In genomic region chr17:231191-231965, GRCh38 we compare ENCODE assay signal across 29 cellular contexts. TPM values are rescaled to one million over a fixed set of nuclear protein-coding genes. Genes with fewer than 3 reads are reported as not detected.
DNase-seq lines count a peak whose midpoint lies in the region; ATAC-seq, FAIRE-seq and TF ChIP-seq lines count a peak whose summit lies in the region.
"Had no signal": no experiment of that assay in that cellular context is flagged by ENCODE, and none has a peak within 500 bp of the region (broad histone marks: within the 10 kb centered on the region; RNA-seq: fewer than 3 reads in every experiment).

No MANE protein-coding gene starts in this region.

- H3K4me1 ChIP-seq in right lobe of liver, result peaks cover 0 to 18% (median 5%) of the 10 kb centered on the region in 4 donors
- H3K4me1 ChIP-seq in HepG2 (ENCODE audit: insufficient read depth, low read length), result peaks cover 24% of the 10 kb centered on the region
- H3K4me1 ChIP-seq: body of pancreas, Caco-2, HAP-1, psoas muscle had no signal

- H3K4me2 ChIP-seq in HepG2 (ENCODE audit: low read depth, low read length), result no peak overlapping the region

- no peak for TF ChIP-seq CTCF in right lobe of liver (IDR thresholded peaks at IDR 0.05)
- TF ChIP-seq CTCF in HepG2 (CRISPR knock-in tag; IDR thresholded peaks at IDR 0.05), result no peak

- H3K27me3 ChIP-seq in right lobe of liver (no peaks in the 10 kb centered on the region), HepG2 (ENCODE audit: control insufficient read depth in 1 of 2, insufficient read depth in 2 of 2, low read length in 2 of 2) (no peaks in the 10 kb centered on the region)
- H3K27me3 ChIP-seq: body of pancreas had no signal

- no peak for TF ChIP-seq POLR2A in right lobe of liver (IDR thresholded peaks at IDR 0.05)
- TF ChIP-seq POLR2A in HepG2 (IDR thresholded peaks at IDR 0.05; ENCODE audit: insufficient read depth in 1 of 2, low read depth in 2 of 2, low read length in 2 of 2), result no peak

- no peak overlapping the region for H3K27ac ChIP-seq in right lobe of liver
- H3K27ac ChIP-seq in HepG2 (ENCODE audit: extremely low read length, insufficient read depth, low read length), result no peak overlapping the region
- H3K27ac ChIP-seq: psoas muscle had no signal

- no peaks in the 10 kb centered on the region for H3K36me3 ChIP-seq in right lobe of liver
- no peaks in the 10 kb centered on the region for H3K36me3 ChIP-seq in HepG2 (replicated peaks in 1 of 2; ENCODE audit: control insufficient read depth in 1 of 2, insufficient read depth in 2 of 2, low read length in 2 of 2)
- H3K36me3 ChIP-seq: HAP-1 had no signal

- in situ Hi-C loops in HepG2 (cut with HindIII; ENCODE audit: extremely low pct_ligation_motif_present, low pct_unique_long_range_greater_than_20kb), result loop anchor here (10.0 kb wide), 1 partner anchor 63 kb away; no protein-coding TSS in a partner anchor

- no peak overlapping the region for H3K9ac ChIP-seq in HepG2 (ENCODE audit: insufficient read depth, low read depth, low read length)

- no peaks in the 10 kb centered on the region for H3K79me2 ChIP-seq in HepG2 (ENCODE audit: insufficient read depth, low read length)

- TF ChIP-seq RAD21 in HepG2 (CRISPR knock-in tag; IDR thresholded peaks at IDR 0.05), result no peak

- TF ChIP-seq EP300 in HepG2 (IDR thresholded peaks at IDR 0.05; ENCODE audit: low read depth in 2 of 2, low read length in 2 of 2) (no peak), HepG2 (CRISPR knock-in tag; IDR thresholded peaks at IDR 0.05; ENCODE audit: borderline replicate concordance) (no peak)

- FAIRE-seq in HepG2 (lab: Jason Lieb, UNC), result no peak
- FAIRE-seq: K562 had no signal

- no peak overlapping the region for H2AFZ ChIP-seq in HepG2 (ENCODE audit: low read length)

- POLR2A ChIA-PET in HepG2 (lab: Yijun Ruan, JAX), result no interaction called here

- 50% methylated on average over 2 of the region's 16 CpGs for WGBS in right lobe of liver (ENCODE audit: insufficient coverage, low coverage, low lambda C conversion rate, missing lambda C conversion rate)
- WGBS in HepG2 (ENCODE audit: low lambda C conversion rate), result 89% methylated on average over 12 of the region's 16 CpGs

- no TSS peak for BruUV-seq in HepG2 (replicated peaks; lab: Mats Ljungman, UMichigan)

- intact Hi-C loops in right lobe of liver (cut with DNase I) (no loop called here), HepG2 (cut with micrococcal nuclease; ENCODE audit: unreplicated experiment) (no loop called here), left cardiac atrium (cut with DNase I) (loop anchor here in 1 of 2 donors (5.0 kb wide), 1 partner anchor 81 kb away; no protein-coding TSS in a partner anchor), posterior vena cava (cut with DNase I) (no loop called here)

- ATAC-seq in right lobe of liver (no peak), HepG2 (no peak), left cardiac atrium (no peak), HG03521 (IDR thresholded peaks at IDR 0.05; ENCODE audit: unreplicated experiment) (no peak)
- ATAC-seq: activated T-cell treated with anti-CD3 and anti-CD28 coated beads, Interleukin-2, amount 50 U/mL, for 4 hours; K562; psoas muscle; SK-N-SH treated with all-trans-retinoic acid at 6 μM for 48 hours; T-helper 17 cell had no signal

- CTCF ChIA-PET in HepG2 (lab: Yijun Ruan, JAX; ENCODE audit: low intra/inter-chr PET ratio, low total read pairs), result no interaction called here

- H3K9me3 ChIP-seq in right lobe of liver (no peaks in the 10 kb centered on the region), HepG2 (ENCODE audit: low read length) (no peaks in the 10 kb centered on the region)
- H3K9me3 ChIP-seq: body of pancreas, Caco-2, HAP-1, psoas muscle had no signal

- peaks cover 2% of the 10 kb centered on the region; the same call in 1 of the 2 replicates for H4K20me1 ChIP-seq in HepG2 (ENCODE audit: insufficient read depth, low read length)

- peak in 2 of 3 donors; percentile 9 to 41 for DNase-seq in right lobe of liver
- DNase-seq in HepG2 (ENCODE audit: low spot score), result no peak
- DNase-seq in left cardiac atrium, result peak; percentile 13
- DNase-seq in posterior vena cava (ENCODE audit: low spot score), result peak; percentile 64
- DNase-seq in NCI-H1092 (lab: John Stamatoyannopoulos, UW), result no peak
- DNase-seq in germinal center (ENCODE audit: low spot score), result no peak
- DNase-seq: activated CD4-positive, alpha-beta T cell treated with anti-CD3 and anti-CD28 coated beads for 4 hours; activated T-cell treated with anti-CD3 and anti-CD28 coated beads, Interleukin-2, amount 50 U/mL, for 4 hours; DND-41; effector CD8-positive, alpha-beta T cell; erythroblast; NCI-H1105 treated with DMSO at 0.1 percent for 48 hours; NCI-H2029; NCI-H2227 treated with DMSO at 0.1 percent for 48 hours; NCI-H526 treated with DMSO at 0.1 percent for 48 hours; stimulated activated CD4-positive, alpha-beta T cell treated with anti-CD3 and anti-CD28 coated beads, Interleukin-2, amount 100 ng/mL, for 48 hours; T-helper 17 cell had no signal

- H3K4me3 ChIP-seq in right lobe of liver (no peak overlapping the region), HepG2 (replicated peaks in 1 of 3; ENCODE audit: insufficient read depth in 1 of 3, low read depth in 2 of 3, low read length in 3 of 3) (no peak overlapping the region)
- H3K4me3 ChIP-seq: body of pancreas, HAP-1, K562, psoas muscle had no signal

TF ChIP-seq in HepG2, 621 proteins besides CTCF, POLR2A, EP300 and RAD21 (continues in another document):
- TF ChIP-seq ZNF547 (CRISPR knock-in tag; IDR thresholded peaks at IDR 0.05) (no peak), ZNF501 (CRISPR knock-in tag; IDR thresholded peaks at IDR 0.05) (no peak), RARG (CRISPR knock-in tag; IDR thresholded peaks at IDR 0.05; ENCODE audit: low read depth) (no peak), ZNF3 (CRISPR knock-in tag; IDR thresholded peaks at IDR 0.05) (no peak), ZSCAN30 (CRISPR knock-in tag; IDR thresholded peaks at IDR 0.05) (no peak), ZMYM4 (CRISPR knock-in tag; IDR thresholded peaks at IDR 0.05) (no peak), TGIF2 (CRISPR knock-in tag; IDR thresholded peaks at IDR 0.05) (no peak)
- TF ChIP-seq, protein P1, sequence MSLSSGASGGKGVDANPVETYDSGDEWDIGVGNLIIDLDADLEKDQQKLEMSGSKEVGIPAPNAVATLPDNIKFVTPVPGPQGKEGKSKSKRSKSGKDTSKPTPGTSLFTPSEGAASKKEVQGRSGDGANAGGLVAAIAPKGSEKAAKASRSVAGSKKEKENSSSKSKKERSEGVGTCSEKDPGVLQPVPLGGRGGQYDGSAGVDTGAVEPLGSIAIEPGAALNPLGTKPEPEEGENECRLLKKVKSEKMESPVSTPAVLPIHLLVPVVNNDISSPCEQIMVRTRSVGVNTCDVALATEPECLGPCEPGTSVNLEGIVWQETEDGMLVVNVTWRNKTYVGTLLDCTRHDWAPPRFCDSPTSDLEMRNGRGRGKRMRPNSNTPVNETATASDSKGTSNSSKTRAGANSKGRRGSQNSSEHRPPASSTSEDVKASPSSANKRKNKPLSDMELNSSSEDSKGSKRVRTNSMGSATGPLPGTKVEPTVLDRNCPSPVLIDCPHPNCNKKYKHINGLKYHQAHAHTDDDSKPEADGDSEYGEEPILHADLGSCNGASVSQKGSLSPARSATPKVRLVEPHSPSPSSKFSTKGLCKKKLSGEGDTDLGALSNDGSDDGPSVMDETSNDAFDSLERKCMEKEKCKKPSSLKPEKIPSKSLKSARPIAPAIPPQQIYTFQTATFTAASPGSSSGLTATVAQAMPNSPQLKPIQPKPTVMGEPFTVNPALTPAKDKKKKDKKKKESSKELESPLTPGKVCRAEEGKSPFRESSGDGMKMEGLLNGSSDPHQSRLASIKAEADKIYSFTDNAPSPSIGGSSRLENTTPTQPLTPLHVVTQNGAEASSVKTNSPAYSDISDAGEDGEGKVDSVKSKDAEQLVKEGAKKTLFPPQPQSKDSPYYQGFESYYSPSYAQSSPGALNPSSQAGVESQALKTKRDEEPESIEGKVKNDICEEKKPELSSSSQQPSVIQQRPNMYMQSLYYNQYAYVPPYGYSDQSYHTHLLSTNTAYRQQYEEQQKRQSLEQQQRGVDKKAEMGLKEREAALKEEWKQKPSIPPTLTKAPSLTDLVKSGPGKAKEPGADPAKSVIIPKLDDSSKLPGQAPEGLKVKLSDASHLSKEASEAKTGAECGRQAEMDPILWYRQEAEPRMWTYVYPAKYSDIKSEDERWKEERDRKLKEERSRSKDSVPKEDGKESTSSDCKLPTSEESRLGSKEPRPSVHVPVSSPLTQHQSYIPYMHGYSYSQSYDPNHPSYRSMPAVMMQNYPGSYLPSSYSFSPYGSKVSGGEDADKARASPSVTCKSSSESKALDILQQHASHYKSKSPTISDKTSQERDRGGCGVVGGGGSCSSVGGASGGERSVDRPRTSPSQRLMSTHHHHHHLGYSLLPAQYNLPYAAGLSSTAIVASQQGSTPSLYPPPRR (CRISPR knock-in tag; IDR thresholded peaks at IDR 0.05; ENCODE audit: borderline replicate concordance), result no peak

RNA-seq across cellular contexts. Expression of gene DOC2B, which starts 49.9 kb away (rescaled TPM):
- total RNA-seq in right lobe of liver, result 1 to 10 TPM in 2 of 6 experiments, under 1 TPM in 4; 0.40 to 1.7 (median 0.91) TPM
- 0.22 TPM in 1 of 2 replicates, not detected in the other for total RNA-seq in HepG2 (2016; rRNA removed; fragmentation: Illumina TruSeq; extraction: Trizol)
- total RNA-seq in HepG2 (2016; cell fraction: cytosol; rRNA removed; fragmentation: Illumina TruSeq; extraction: Trizol; ENCODE audit: low read depth), result 0.09 and 0.30 TPM in 2 replicates
- total RNA-seq in HepG2 (2016; cell fraction: insoluble cytoplasmic fraction; rRNA removed; fragmentation: Illumina TruSeq; extraction: Trizol), result 0.04 TPM in 1 of 2 replicates, not detected in the other
- 0.06 and 0.38 TPM in 2 replicates for total RNA-seq in HepG2 (2016; cell fraction: membrane; rRNA removed; fragmentation: Illumina TruSeq; extraction: Trizol)
- 0.06 TPM in 1 of 2 replicates, not detected in the other for total RNA-seq in HepG2 (2016; cell fraction: nucleus; rRNA removed; fragmentation: Illumina TruSeq; extraction: Trizol)
- polyA plus RNA-seq in HepG2 (2011; rRNA removed), result 0.09 and 0.77 TPM in 2 replicates
- polyA plus RNA-seq in HepG2 (2011; cell fraction: cytosol; rRNA removed), result 0.21 and 0.25 TPM in 2 replicates
- 0.31 and 0.33 TPM in 2 replicates for polyA plus RNA-seq in HepG2 (2011; cell fraction: nucleus; rRNA removed)
- polyA plus RNA-seq in HepG2 (2012), result 0.05 and 0.23 TPM in 2 replicates
- polyA plus RNA-seq in HepG2 (2016; cell fraction: cytosol; fragmentation: Illumina TruSeq; extraction: Trizol; ENCODE audit: low read depth), result 0.08 and 0.34 TPM in 2 replicates
- not detected in 2 replicates for polyA plus RNA-seq in HepG2 (2016; cell fraction: insoluble cytoplasmic fraction; fragmentation: Illumina TruSeq; extraction: Trizol; ENCODE audit: low read depth)
- polyA plus RNA-seq in HepG2 (2016; cell fraction: membrane; fragmentation: Illumina TruSeq; extraction: Trizol; ENCODE audit: low read depth), result 0.33 TPM in 1 of 2 replicates, not detected in the other
- 0.22 and 0.36 TPM in 2 replicates for polyA plus RNA-seq in HepG2 (2016; cell fraction: nucleus; fragmentation: Illumina TruSeq; extraction: Trizol; ENCODE audit: insufficient read depth, low read depth)
- polyA minus RNA-seq in HepG2 (2011; rRNA and poly(A)+ RNA removed; ENCODE audit: low replicate concordance), result 0.08 TPM in 1 of 2 replicates, not detected in the other
- 0.40 TPM in 1 of 2 replicates, not detected in the other for polyA minus RNA-seq in HepG2 (2011; cell fraction: cytosol; rRNA and poly(A)+ RNA removed)
- polyA minus RNA-seq in HepG2 (2011; cell fraction: nucleus; rRNA and poly(A)+ RNA removed), result 0.13 TPM in 1 of 2 replicates, not detected in the other
- total RNA-seq in left cardiac atrium, result 10 to 100 TPM in 1 of 2 donors, 1 to 10 TPM in 1; 6.8 to 16.4 TPM
- 10 to 100 TPM; 11.9 to 18.5 TPM for total RNA-seq in posterior vena cava
- total RNA-seq: Caco-2, fibroblast of villous mesenchyme, HT1080, MCF 10A, RPMI7951 had no signal
- polyA plus RNA-seq: BJ, K562 had no signal

Comparison
In these comparisons a context has a peak if more than half of its experiments do, and no peak if none do; other contexts are left out.
1. DNase-seq: peak in right lobe of liver (2 of 3), left cardiac atrium (single experiment) and posterior vena cava (single experiment); none in HepG2 (single experiment), NCI-H1092 (single experiment) and germinal center (single experiment).